1 cellular context compared by ENCODE assay signal in the genomic region with DNA sequence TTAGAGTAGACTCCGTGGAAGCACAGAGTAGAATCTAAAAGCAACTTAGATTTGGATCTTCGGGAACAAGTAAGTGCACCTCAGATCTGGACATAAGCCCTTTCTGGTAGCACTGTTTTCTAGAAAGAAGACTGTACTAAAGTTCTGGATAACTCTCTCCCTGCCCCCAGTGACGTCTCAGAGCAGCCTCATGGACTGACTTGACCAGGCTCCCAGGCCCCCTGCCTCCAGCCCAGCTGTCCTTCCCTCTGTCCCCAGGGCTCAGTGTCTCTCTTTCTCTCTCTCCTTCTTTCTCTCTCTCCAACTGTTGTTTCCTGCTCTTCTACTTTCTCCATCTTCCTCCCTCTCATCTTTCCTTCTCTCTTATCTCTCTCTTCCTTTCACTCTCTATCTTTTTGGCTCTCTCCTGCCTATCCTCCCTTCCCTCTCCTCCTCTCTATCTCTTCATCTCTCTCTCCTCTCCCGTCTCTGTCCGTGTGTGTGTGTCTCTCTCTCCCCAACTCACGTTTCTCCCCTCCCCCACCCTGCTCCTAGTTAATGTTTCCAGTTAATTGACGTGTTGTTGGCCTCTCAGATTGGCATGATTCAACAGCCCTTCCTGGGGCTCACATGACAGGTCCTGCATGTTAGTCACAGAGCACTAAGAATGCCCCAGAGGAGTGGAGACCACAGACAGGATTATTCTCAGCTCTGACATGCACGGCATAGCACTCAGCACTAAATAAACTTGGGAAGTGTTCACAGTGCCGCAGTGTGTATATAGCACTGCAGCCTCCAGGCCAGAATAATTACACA.
TF ChIP-seq lines count a peak whose summit lies in the region.

No MANE protein-coding gene starts in this region.

TF ChIP-seq in SK-N-SH treated with all-trans-retinoic acid at 6 μM for 48 hours, 23 proteins besides CTCF, POLR2A, EP300 and RAD21 (continued from another document):
- TF ChIP-seq, protein P1, sequence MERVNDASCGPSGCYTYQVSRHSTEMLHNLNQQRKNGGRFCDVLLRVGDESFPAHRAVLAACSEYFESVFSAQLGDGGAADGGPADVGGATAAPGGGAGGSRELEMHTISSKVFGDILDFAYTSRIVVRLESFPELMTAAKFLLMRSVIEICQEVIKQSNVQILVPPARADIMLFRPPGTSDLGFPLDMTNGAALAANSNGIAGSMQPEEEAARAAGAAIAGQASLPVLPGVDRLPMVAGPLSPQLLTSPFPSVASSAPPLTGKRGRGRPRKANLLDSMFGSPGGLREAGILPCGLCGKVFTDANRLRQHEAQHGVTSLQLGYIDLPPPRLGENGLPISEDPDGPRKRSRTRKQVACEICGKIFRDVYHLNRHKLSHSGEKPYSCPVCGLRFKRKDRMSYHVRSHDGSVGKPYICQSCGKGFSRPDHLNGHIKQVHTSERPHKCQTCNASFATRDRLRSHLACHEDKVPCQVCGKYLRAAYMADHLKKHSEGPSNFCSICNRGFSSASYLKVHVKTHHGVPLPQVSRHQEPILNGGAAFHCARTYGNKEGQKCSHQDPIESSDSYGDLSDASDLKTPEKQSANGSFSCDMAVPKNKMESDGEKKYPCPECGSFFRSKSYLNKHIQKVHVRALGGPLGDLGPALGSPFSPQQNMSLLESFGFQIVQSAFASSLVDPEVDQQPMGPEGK (CRISPR knock-in tag; IDR thresholded peaks at IDR 0.05; ENCODE audit: borderline replicate concordance), result no peak
- TF ChIP-seq SNAI2 (CRISPR knock-in tag; IDR thresholded peaks at IDR 0.05), result no peak
- TF ChIP-seq ISL1 (CRISPR knock-in tag; IDR thresholded peaks at IDR 0.05), result no peak
- no peak for TF ChIP-seq BACH2 (CRISPR knock-in tag; IDR thresholded peaks at IDR 0.05; ENCODE audit: borderline replicate concordance)
- no peak for TF ChIP-seq ZFP30 (CRISPR knock-in tag; IDR thresholded peaks at IDR 0.05)
- TF ChIP-seq TOX (CRISPR knock-in tag; IDR thresholded peaks at IDR 0.05; ENCODE audit: borderline replicate concordance), result no peak
- TF ChIP-seq OSR1 (CRISPR knock-in tag; IDR thresholded peaks at IDR 0.05), result no peak
